1 cellular context compared by ENCODE assay signal in the genomic region with DNA sequence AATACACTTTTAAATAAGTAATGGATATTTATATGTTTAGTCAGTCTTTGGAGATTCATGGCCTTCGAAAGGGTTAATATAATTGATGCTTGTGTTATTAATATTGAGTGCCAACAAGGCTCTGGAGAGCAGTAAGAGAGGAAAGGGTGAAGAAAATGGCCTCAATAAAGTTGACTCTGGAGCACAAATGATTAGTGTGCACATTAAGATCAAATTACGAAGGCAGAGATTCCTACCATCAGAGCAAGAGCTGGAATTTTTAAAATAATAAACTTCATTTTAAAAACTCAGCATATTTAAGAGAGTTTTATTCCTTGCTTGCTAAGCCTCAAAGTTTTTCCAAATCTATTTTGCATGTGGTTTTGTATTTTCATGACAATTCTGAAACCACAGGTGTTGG.
TF ChIP-seq lines count a peak whose summit lies in the region.

No MANE protein-coding gene starts in this region.

TF ChIP-seq in GM23338, 12 proteins besides CTCF, POLR2A, EP300 and RAD21 (continued from another document):
- no peak for TF ChIP-seq REST (IDR thresholded peaks at IDR 0.05; ENCODE audit: unreplicated experiment)
- TF ChIP-seq JUNB (IDR thresholded peaks at IDR 0.05; ENCODE audit: unreplicated experiment), result no peak
- TF ChIP-seq POLR2AphosphoS5 (IDR thresholded peaks at IDR 0.05; ENCODE audit: low read depth), result no peak
- TF ChIP-seq ZNF114 (CRISPR knock-in tag; IDR thresholded peaks at IDR 0.05), result no peak
